Comparison of ENCODE assay signal across 9 cellular contexts in the genomic region with DNA sequence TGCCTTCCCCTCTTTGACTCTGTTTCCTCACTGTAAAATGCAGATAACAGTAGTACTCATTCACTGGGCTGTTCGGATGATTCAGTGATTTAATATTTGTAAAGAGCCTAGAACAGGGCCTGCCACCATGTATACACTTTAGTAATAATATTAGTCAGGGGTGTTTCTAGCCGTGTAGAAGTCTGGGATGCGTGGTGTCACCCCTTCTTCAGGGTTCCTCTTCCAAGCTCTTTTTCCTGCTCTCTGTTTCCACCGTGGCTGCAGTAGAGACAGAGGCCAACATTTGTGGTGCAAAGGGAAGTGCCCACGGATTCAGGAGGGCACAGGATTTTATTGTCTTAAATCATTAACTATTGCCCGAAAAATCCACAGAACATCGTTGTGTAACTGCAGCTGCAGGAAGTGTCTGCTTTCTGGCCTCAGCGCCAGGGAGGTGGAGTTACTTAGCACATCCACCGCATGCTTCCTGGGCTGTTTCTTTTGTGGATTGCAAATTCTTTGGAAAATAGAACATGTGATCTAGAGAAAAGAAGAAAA.
DNase-seq lines count a peak whose midpoint lies in the region; ATAC-seq and TF ChIP-seq lines count a peak whose summit lies in the region.
"Had no signal": no experiment of that assay in that cellular context is flagged by ENCODE, and none has a peak within 500 bp of the region (broad histone marks: within the 10 kb centered on the region; RNA-seq: fewer than 3 reads in every experiment).

No MANE protein-coding gene starts in this region.

- POLR2A ChIA-PET in MCF 10A (lab: Yijun Ruan, JAX): interaction anchor here (0.7 to 7.1 kb wide), 15 partner anchors 8 to 193 kb away, joined by 3 to 58 read pairs (median 6); a partner anchor contains a TSS

- no TSS peak for BruUV-seq in MCF 10A (replicated peaks; lab: Mats Ljungman, UMichigan)

- no peaks in the 10 kb centered on the region for H3K9me3 Mint-ChIP-seq in MCF 10A (ENCODE audit: unreplicated experiment)

- intact Hi-C loops in MCF 10A (cut with micrococcal nuclease) (loop anchor here (2.0 kb wide), 2 partner anchors 60 kb away; no protein-coding TSS in a partner anchor), lower leg skin (cut with DNase I; ENCODE audit: low total_unique reads) (no loop called here), vagina (cut with DNase I) (no loop called here)

- CTCF ChIA-PET in MCF 10A (lab: Yijun Ruan, JAX): interaction anchor here (0.7 to 2.3 kb wide), 5 partner anchors 47 to 181 kb away, joined by 3 to 9 read pairs (median 7); no protein-coding TSS in a partner anchor

- peaks cover 13% of the 10 kb centered on the region for H3K36me3 Mint-ChIP-seq in MCF 10A (ENCODE audit: insufficient read depth, unreplicated experiment)

- peak; percentile 7 for DNase-seq in COLO829 (ENCODE audit: low spot score)
- peak; percentile 83 for DNase-seq in M059J (ENCODE audit: low read depth)
- DNase-seq in MCF 10A (ENCODE audit: unreplicated experiment): peak; percentile 75
- peak; percentile 71 to 89 for DNase-seq in lower leg skin (ENCODE audit: low spot score in 2 of 2)
- no peak for DNase-seq in vagina (ENCODE audit: extremely low spot score in 2 of 2)
- no peak for DNase-seq in activated naive CD4-positive, alpha-beta T cell treated with Interleukin-2 at 50 U/mL for 16 hours
- no peak for DNase-seq in NCI-H128 (lab: John Stamatoyannopoulos, UW; ENCODE audit: unreplicated experiment)

- no peaks in the 10 kb centered on the region for H3K9me3 ChIP-seq in vagina

- H3K4me3 ChIP-seq in lower leg skin (ENCODE audit: low read depth, poor library complexity, severe bottlenecking) (no peak overlapping the region), vagina (peak overlapping the region in 1 of 2 donors; percentile 7)

- no peaks in the 10 kb centered on the region for H3K27me3 ChIP-seq in vagina
- H3K27me3 ChIP-seq: dorsolateral prefrontal cortex had no signal

- WGBS in lower leg skin, 2 donors: 17 to 24% methylated on average over 9 of the region's 9 CpGs

- no peak for TF ChIP-seq CTCF in MCF 10A (IDR thresholded peaks at IDR 0.05; ENCODE audit: unreplicated experiment)
- TF ChIP-seq CTCF in lower leg skin (IDR thresholded peaks at IDR 0.05): no peak
- TF ChIP-seq CTCF in vagina (IDR thresholded peaks at IDR 0.05): no peak

- peak overlapping the region; percentile 45 for H3K27ac ChIP-seq in vagina

- no peaks in the 10 kb centered on the region for H3K36me3 ChIP-seq in vagina

- peak overlapping the region; percentile 86 for H3K27ac Mint-ChIP-seq in MCF 10A (ENCODE audit: low read depth, unreplicated experiment)

- H3K4me1 Mint-ChIP-seq in MCF 10A (ENCODE audit: insufficient read depth, unreplicated experiment): peaks cover 54% of the 10 kb centered on the region

- ATAC-seq in HG03025 (IDR thresholded peaks at IDR 0.05; ENCODE audit: low FRiP score, unreplicated experiment): no peak

- H3K27me3 Mint-ChIP-seq in MCF 10A (ENCODE audit: insufficient read depth, unreplicated experiment): no peaks in the 10 kb centered on the region

- H3K4me3 Mint-ChIP-seq in MCF 10A (ENCODE audit: unreplicated experiment): peak overlapping the region; percentile 68

- peaks cover 45% of the 10 kb centered on the region for H3K4me1 ChIP-seq in vagina

- TF ChIP-seq POLR2A in lower leg skin (IDR thresholded peaks at IDR 0.05) (no peak), vagina (IDR thresholded peaks at IDR 0.05) (no peak)

Comparison
In these comparisons a context has a peak if more than half of its experiments do, and no peak if none do; other contexts are left out.
1. DNase-seq: peak in COLO829 (single experiment), M059J (single experiment), MCF 10A (single experiment) and lower leg skin (2 of 2); none in vagina (0 of 2), activated naive CD4-positive, alpha-beta T cell treated with Interleukin-2 at 50 U/mL for 16 hours (single experiment) and NCI-H128 (single experiment).